In genomic region chr11:134411887-134412507, GRCh38 we compare ENCODE assay signal across 10 cellular contexts. TPM values are rescaled to one million over a fixed set of nuclear protein-coding genes. Genes with fewer than 3 reads are reported as not detected.
A peak's percentile ranks its signal among the peaks of the same experiment; 100 is the strongest.
DNase-seq lines count a peak whose midpoint lies in the region; ATAC-seq and TF ChIP-seq lines count a peak whose summit lies in the region.
"Had no signal": no experiment of that assay in that cellular context is flagged by ENCODE, and none has a peak within 500 bp of the region (broad histone marks: within the 10 kb centered on the region; RNA-seq: fewer than 3 reads in every experiment).

Gene B3GAT1 (minus strand): TSS chr11:134412242. CDS start chr11:134387659, 24,583 bp downstream.

- no peaks in the 10 kb centered on the region for H3K9me3 Mint-ChIP-seq in activated naive CD4-positive, alpha-beta T cell treated with anti-CD3 and anti-CD28 coated beads for 36 hours
- no peaks in the 10 kb centered on the region for H3K9me3 Mint-ChIP-seq in activated naive CD4-positive, alpha-beta T cell treated with anti-CD3 and anti-CD28 coated beads, Interleukin-2, amount 50 U/mL, for 72 hours

- no peak for TF ChIP-seq CTCF in tibial artery (IDR thresholded peaks at IDR 0.05)

- DNase-seq in activated naive CD4-positive, alpha-beta T cell treated with anti-CD3 and anti-CD28 coated beads for 36 hours, result no peak
- no peak for DNase-seq in activated naive CD4-positive, alpha-beta T cell (lab: John Stamatoyannopoulos, UW)
- no peak for DNase-seq in activated naive CD4-positive, alpha-beta T cell treated with anti-CD3 and anti-CD28 coated beads, Interleukin-2, amount 50 U/mL, for 72 hours (ENCODE audit: low spot score in 2 of 2)
- DNase-seq in left lobe of liver (ENCODE audit: low spot score) (no peak), tibial artery (no peak), NCI-H1048 (lab: John Stamatoyannopoulos, UW) (no peak)

- peaks cover 60% of the 10 kb centered on the region for H3K27me3 Mint-ChIP-seq in activated naive CD4-positive, alpha-beta T cell treated with anti-CD3 and anti-CD28 coated beads for 36 hours (ENCODE audit: low read depth)

- H3K4me3 ChIP-seq in tibial artery, result peak within 1 kb of the TSS; percentile 27 to 50

- H3K4me3 Mint-ChIP-seq in activated naive CD4-positive, alpha-beta T cell treated with anti-CD3 and anti-CD28 coated beads for 36 hours, result peak within 1 kb of the TSS; percentile 58

- H3K27ac Mint-ChIP-seq in activated naive CD4-positive, alpha-beta T cell treated with anti-CD3 and anti-CD28 coated beads for 36 hours, result no peak within 1 kb of the TSS
- no peak within 1 kb of the TSS for H3K27ac Mint-ChIP-seq in activated naive CD4-positive, alpha-beta T cell treated with anti-CD3 and anti-CD28 coated beads, Interleukin-2, amount 50 U/mL, for 72 hours

- peaks cover 9% of the 10 kb centered on the region for H3K4me1 Mint-ChIP-seq in activated naive CD4-positive, alpha-beta T cell treated with anti-CD3 and anti-CD28 coated beads for 36 hours (ENCODE audit: low read depth)

- CTCF ChIA-PET in activated naive CD4-positive, alpha-beta T cell treated with anti-CD3 and anti-CD28 coated beads for 36 hours (lab: Charles Lee), result no interaction called here

- peaks cover 0 to 25% (median 16%) of the 10 kb centered on the region in 4 donors for H3K4me1 ChIP-seq in tibial artery

- peaks cover 0 to 87% of the 10 kb centered on the region in 2 donors for H3K27me3 ChIP-seq in tibial artery

- no peak within 1 kb of the TSS for H3K27ac ChIP-seq in tibial artery

- no peaks in the 10 kb centered on the region for H3K9me3 ChIP-seq in tibial artery

- ATAC-seq in activated naive CD4-positive, alpha-beta T cell treated with anti-CD3 and anti-CD28 coated beads, Interleukin-2, amount 50 U/mL, for 72 hours, result peak; percentile 26 to 31
- peak; percentile 26 for ATAC-seq in left lobe of liver
- no peak for ATAC-seq in HG02571 (IDR thresholded peaks at IDR 0.05; ENCODE audit: unreplicated experiment)
- ATAC-seq in GM21825 (IDR thresholded peaks at IDR 0.05; ENCODE audit: unreplicated experiment), result no peak

- intact Hi-C loops in activated naive CD4-positive, alpha-beta T cell treated with anti-CD3 and anti-CD28 coated beads for 36 hours (cut with micrococcal nuclease), result no loop called here
- intact Hi-C loops in tibial artery (cut with DNase I; ENCODE audit: low total_unique reads), result no loop called here

- no peaks in the 10 kb centered on the region for H3K36me3 Mint-ChIP-seq in activated naive CD4-positive, alpha-beta T cell treated with anti-CD3 and anti-CD28 coated beads for 36 hours (ENCODE audit: low read depth)
- H3K36me3 Mint-ChIP-seq in activated naive CD4-positive, alpha-beta T cell treated with anti-CD3 and anti-CD28 coated beads, Interleukin-2, amount 50 U/mL, for 72 hours, result no peaks in the 10 kb centered on the region

- H3K36me3 ChIP-seq in tibial artery, result no peaks in the 10 kb centered on the region

RNA-seq across cellular contexts. Expression of gene B3GAT1, which starts in this region (rescaled TPM):
- under 1 TPM in 1 of 2 experiments, not detected in 1; 0.05 TPM for total RNA-seq in activated naive CD4-positive, alpha-beta T cell treated with anti-CD3 and anti-CD28 coated beads for 36 hours
- total RNA-seq in activated naive CD4-positive, alpha-beta T cell treated with anti-CD3 and anti-CD28 coated beads, Interleukin-2, amount 50 U/mL, for 72 hours, result under 1 TPM; 0.09 to 0.23 TPM
- total RNA-seq in left lobe of liver, result 5.4 TPM
- total RNA-seq: dermis microvascular lymphatic vessel endothelial cell, RPMI7951 had no signal

Comparison
In these comparisons a context has a peak if more than half of its experiments do, and no peak if none do; other contexts are left out.
1. Peak in ATAC-seq in activated naive CD4-positive, alpha-beta T cell treated with anti-CD3 and anti-CD28 coated beads, Interleukin-2, amount 50 U/mL, for 72 hours; RNA of the gene not detected or under 1 TPM.